Comparison of ENCODE assay signal across 1 cellular context in the genomic region with DNA sequence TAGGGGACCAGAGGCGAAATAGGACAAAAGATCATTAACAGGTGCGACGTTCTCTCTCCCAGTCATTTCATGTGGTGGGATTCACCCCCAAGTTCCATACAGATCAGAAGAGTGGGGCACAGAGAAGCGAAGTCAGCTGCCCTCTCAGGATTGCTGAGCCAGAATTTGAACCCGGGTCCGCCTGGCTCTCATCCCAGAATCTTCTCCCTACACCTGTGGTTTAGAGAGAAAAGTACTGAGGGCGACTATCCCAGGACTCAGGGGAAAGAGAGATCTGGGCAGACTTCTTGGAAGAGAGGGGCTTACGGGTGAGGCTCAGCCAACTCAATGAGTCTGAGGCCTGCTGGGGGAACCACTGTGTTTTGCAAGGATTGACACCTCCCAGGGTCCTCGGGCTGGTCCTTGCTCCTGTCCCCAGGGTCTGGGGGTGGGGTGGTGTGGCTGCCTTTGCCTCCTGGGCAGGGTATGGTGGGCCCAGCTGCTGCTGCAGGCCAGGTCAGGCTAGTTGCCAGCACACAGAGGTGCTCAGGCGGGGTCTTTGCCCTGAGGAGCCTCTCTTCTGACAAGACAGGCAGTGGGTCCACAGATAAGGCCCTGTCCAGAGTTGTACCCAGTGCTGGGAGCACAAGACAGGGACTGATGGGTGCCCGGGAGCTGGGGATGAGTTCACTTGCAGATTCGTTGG.
TF ChIP-seq lines count a peak whose summit lies in the region.

No MANE protein-coding gene starts in this region.

TF ChIP-seq in GM12891, 5 proteins besides CTCF, POLR2A, EP300 and RAD21:
- TF ChIP-seq TAF1 (IDR thresholded peaks at IDR 0.05; ENCODE audit: low read depth, low read length): no peak
